ENCODE assay signal across 1 cellular context in the genomic region with DNA sequence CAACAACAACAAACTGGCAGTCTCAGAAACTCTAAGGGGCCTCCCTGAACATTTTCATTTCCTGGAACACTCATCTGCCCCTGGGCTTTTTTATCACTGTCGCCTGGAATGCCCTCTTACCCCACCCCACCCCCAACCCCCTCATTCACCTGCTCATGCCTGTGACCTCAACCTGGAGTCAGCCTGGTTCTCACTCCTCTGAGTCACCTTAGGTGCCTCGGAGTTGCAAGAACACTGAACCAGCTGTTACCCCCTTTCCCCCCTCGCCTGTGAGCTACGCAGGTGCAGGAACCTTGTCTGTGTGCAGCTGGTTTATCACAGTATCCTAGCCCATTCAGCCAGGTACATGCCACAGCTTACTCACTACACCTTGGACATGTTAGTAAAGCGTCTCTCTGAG.
TF ChIP-seq lines count a peak whose summit lies in the region.

No MANE protein-coding gene starts in this region.

TF ChIP-seq in HepG2, 621 proteins besides CTCF, POLR2A, EP300 and RAD21:
- TF ChIP-seq, protein P1, sequence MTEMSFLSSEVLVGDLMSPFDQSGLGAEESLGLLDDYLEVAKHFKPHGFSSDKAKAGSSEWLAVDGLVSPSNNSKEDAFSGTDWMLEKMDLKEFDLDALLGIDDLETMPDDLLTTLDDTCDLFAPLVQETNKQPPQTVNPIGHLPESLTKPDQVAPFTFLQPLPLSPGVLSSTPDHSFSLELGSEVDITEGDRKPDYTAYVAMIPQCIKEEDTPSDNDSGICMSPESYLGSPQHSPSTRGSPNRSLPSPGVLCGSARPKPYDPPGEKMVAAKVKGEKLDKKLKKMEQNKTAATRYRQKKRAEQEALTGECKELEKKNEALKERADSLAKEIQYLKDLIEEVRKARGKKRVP (CRISPR knock-in tag; IDR thresholded peaks at IDR 0.05): no peak
- TF ChIP-seq, protein P2, sequence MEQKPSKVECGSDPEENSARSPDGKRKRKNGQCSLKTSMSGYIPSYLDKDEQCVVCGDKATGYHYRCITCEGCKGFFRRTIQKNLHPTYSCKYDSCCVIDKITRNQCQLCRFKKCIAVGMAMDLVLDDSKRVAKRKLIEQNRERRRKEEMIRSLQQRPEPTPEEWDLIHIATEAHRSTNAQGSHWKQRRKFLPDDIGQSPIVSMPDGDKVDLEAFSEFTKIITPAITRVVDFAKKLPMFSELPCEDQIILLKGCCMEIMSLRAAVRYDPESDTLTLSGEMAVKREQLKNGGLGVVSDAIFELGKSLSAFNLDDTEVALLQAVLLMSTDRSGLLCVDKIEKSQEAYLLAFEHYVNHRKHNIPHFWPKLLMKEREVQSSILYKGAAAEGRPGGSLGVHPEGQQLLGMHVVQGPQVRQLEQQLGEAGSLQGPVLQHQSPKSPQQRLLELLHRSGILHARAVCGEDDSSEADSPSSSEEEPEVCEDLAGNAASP (CRISPR knock-in tag; IDR thresholded peaks at IDR 0.05; ENCODE audit: borderline replicate concordance): peak; percentile 25; the same call in 1 of the 2 replicates
- TF ChIP-seq, protein P3, sequence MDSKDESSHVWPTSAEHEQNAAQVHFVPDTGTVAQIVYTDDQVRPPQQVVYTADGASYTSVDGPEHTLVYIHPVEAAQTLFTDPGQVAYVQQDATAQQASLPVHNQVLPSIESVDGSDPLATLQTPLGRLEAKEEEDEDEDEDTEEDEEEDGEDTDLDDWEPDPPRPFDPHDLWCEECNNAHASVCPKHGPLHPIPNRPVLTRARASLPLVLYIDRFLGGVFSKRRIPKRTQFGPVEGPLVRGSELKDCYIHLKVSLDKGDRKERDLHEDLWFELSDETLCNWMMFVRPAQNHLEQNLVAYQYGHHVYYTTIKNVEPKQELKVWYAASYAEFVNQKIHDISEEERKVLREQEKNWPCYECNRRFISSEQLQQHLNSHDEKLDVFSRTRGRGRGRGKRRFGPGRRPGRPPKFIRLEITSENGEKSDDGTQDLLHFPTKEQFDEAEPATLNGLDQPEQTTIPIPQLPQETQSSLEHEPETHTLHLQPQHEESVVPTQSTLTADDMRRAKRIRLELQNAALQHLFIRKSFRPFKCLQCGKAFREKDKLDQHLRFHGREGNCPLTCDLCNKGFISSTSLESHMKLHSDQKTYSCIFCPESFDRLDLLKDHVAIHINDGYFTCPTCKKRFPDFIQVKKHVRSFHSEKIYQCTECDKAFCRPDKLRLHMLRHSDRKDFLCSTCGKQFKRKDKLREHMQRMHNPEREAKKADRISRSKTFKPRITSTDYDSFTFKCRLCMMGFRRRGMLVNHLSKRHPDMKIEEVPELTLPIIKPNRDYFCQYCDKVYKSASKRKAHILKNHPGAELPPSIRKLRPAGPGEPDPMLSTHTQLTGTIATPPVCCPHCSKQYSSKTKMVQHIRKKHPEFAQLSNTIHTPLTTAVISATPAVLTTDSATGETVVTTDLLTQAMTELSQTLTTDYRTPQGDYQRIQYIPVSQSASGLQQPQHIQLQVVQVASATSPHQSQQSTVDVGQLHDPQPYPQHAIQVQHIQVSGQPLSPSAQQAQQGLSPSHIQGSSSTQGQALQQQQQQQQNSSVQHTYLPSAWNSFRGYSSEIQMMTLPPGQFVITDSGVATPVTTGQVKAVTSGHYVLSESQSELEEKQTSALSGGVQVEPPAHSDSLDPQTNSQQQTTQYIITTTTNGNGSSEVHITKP (CRISPR knock-in tag; IDR thresholded peaks at IDR 0.05; ENCODE audit: low read depth): no peak
- no peak for TF ChIP-seq PHF8 (CRISPR knock-in tag; IDR thresholded peaks at IDR 0.05)
- no peak for TF ChIP-seq GATA4 (IDR thresholded peaks at IDR 0.05; ENCODE audit: borderline replicate concordance, low read depth)
